33 cellular contexts compared by ENCODE assay signal in the genomic region with DNA sequence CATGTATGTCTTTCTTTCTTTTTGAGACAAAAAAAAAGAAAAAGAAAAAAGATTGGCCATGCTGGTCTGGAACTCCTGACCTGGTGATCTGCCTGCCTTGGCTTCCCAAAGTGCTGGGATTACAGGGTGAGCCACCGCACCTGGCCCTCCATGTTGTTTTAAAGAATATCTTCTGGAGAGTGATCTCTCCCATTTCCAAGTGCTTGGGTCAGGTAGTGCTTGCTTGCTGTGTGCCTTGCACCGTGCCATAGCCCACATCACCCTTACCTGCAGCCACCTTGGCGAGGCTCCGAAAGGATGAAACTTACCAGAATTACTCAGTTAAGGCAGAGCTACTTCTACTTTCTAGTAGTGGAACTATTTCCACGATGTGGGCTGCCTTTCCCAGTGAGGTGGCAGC. TPM values are rescaled to one million over a fixed set of nuclear protein-coding genes. Genes with fewer than 3 reads are reported as not detected.
"Had no signal": no experiment of that assay in that cellular context is flagged by ENCODE, and none has a peak within 500 bp of the region (broad histone marks: within the 10 kb centered on the region; RNA-seq: fewer than 3 reads in every experiment).

No MANE protein-coding gene starts in this region.

- H3K36me3 ChIP-seq: adrenal gland, ascending aorta, brain microvascular endothelial cell, breast epithelium, cardiac muscle cell had no signal

- DNase-seq: activated effector memory CD4-positive, alpha-beta T cell treated with anti-CD3 and anti-CD28 coated beads, Interleukin-2, amount 50 U/mL, for 16 hours; activated effector memory CD4-positive, alpha-beta T cell treated with Interleukin-2 at 50 U/mL for 16 hours; activated gamma-delta T cell; activated gamma-delta T cell treated with Interleukin-2 at 50 U/mL for 16 hours; activated naive CD4-positive, alpha-beta T cell; activated naive CD4-positive, alpha-beta T cell treated with anti-CD3 and anti-CD28 coated beads for 36 hours; activated naive CD4-positive, alpha-beta T cell treated with anti-CD3 and anti-CD28 coated beads, Interleukin-2, amount 10 ng/mL, durations not matched to agents 7 days and 5 days; activated naive CD4-positive, alpha-beta T cell treated with anti-CD3 and anti-CD28 coated beads, Interleukin-2, amount 50 U/mL, for 16 hours; activated naive CD4-positive, alpha-beta T cell treated with Interleukin-2 at 50 U/mL for 16 hours; activated naive CD8-positive, alpha-beta T cell treated with anti-CD3 and anti-CD28 coated beads for 36 hours; activated naive CD8-positive, alpha-beta T cell treated with anti-CD3 and anti-CD28 coated beads, Interleukin-2, amount 10 ng/mL, durations not matched to agents 7 days and 5 days; activated naive CD8-positive, alpha-beta T cell treated with anti-CD3 and anti-CD28 coated beads, Interleukin-2, amount 50 U/mL, for 24 hours; activated T-cell treated with anti-CD3 and anti-CD28 coated beads for 4 hours; activated T-cell treated with anti-CD3 and anti-CD28 coated beads, Interleukin-2, amount 50 U/mL, for 1 hour; activated T-cell treated with anti-CD3 and anti-CD28 coated beads, Interleukin-2, amount 50 U/mL, for 24 hours; activated T-cell treated with anti-CD3 and anti-CD28 coated beads, Interleukin-2, amount 50 U/mL, for 4 hours; activated T-cell treated with anti-CD3 and anti-CD28 coated beads, Interleukin-2, amount 50 U/mL, for 48 hours; activated T-cell treated with anti-CD3 and anti-CD28 coated beads, Interleukin-2, amount 50 U/mL, for 72 hours; adrenal gland; amniotic stem cell; amygdala; anterior cingulate cortex; body of pancreas; brain microvascular endothelial cell; caudate nucleus; central memory CD4-positive, alpha-beta T cell; cerebellar nuclear complex had no signal

- H3K4me3 ChIP-seq: adrenal gland, ascending aorta, body of pancreas, breast epithelium, cardiac muscle cell had no signal

- H3K4me1 ChIP-seq: adrenal gland, ascending aorta, body of pancreas, breast epithelium had no signal

- H3K9me3 ChIP-seq: adrenal gland, ascending aorta, body of pancreas, breast epithelium had no signal

- H3K27me3 ChIP-seq: adrenal gland, ascending aorta, body of pancreas, brain microvascular endothelial cell, breast epithelium, cardiac muscle cell had no signal

- ATAC-seq: activated naive CD4-positive, alpha-beta T cell treated with anti-CD3 and anti-CD28 coated beads, Interleukin-2, amount 50 U/mL, for 72 hours; activated naive CD8-positive, alpha-beta T cell treated with anti-CD3 and anti-CD28 coated beads, Interleukin-2, amount 50 U/mL, for 24 hours; activated T-cell treated with anti-CD3 and anti-CD28 coated beads, Interleukin-2, amount 50 U/mL, for 4 hours; activated T-cell treated with anti-CD3 and anti-CD28 coated beads, Interleukin-2, amount 50 U/mL, for 72 hours; activated T-helper 17 cell treated with anti-CD3 and anti-CD28 coated beads, Interleukin-2, amount 50 U/mL, for 72 hours; body of pancreas had no signal

- H3K27ac ChIP-seq: adrenal gland, ascending aorta, body of pancreas, brain microvascular endothelial cell, breast epithelium, cardiac muscle cell had no signal

RNA-seq across cellular contexts. Expression of a gene that starts 39.9 kb away (rescaled TPM):
- total RNA-seq: bronchial epithelial cell had no signal
